In the genomic region with DNA sequence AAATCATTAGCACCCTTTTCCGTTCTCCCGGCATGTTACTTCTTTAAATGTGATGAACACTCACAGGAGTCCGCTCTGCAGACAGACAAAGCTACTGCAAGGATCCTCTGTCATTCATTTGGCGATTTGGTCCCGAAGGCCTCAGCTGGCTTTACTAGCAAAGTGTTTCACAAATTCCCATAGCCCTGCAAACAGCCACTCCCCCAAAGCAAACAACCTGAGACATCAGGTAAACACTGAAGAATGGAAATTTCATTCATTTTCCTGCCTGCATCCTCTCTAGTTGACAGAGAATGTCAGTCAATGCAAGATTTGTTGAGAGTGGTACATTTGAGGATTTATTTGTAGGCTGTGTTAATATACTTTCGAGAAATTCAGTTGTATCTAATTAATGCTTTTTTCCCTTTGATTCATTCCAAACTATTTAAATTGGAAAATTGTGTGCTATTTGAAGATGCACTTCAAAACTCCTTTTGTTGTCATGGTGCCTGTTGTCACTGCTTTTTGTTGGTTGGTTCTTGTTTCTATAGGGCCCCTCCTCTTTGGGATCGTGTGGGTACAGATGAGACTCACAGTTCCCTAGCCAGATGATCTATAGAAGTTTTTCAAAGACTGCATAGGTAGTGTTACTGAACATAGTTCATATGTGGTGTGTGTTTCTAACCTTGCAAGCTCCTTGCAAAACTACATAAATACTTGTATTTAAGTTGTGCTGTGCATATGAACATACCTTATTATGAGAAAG, we compare ENCODE assay signal across 8 cellular contexts.
A peak's percentile ranks its signal among the peaks of the same experiment; 100 is the strongest.
DNase-seq lines count a peak whose midpoint lies in the region; ATAC-seq and TF ChIP-seq lines count a peak whose summit lies in the region.
"Not testable (repeated sequence)": the region's sequence is repeated elsewhere in the genome, so short reads cannot be mapped to it uniquely, and the experiment has no call there.

No MANE protein-coding gene starts in this region.

- H3K4me1 ChIP-seq in Karpas-422 (ENCODE audit: low read length); right lobe of liver: not testable (repeated sequence)

- not testable (repeated sequence) for H3K9me2 ChIP-seq in Karpas-422 (replicated peaks; ENCODE audit: insufficient read depth, low read length)

- not testable (repeated sequence) for H3K27me3 ChIP-seq in Karpas-422 (ENCODE audit: low read length); right lobe of liver

- not testable (repeated sequence) for H3K4me1 Mint-ChIP-seq in T-helper 2 cell treated with Interferon-gamma antibody and Interleukin-4, amounts not matched to agents 5 μg/mL and 100 μg/mL, for 36 hours (ENCODE audit: low read depth); activated naive CD8-positive, alpha-beta T cell (ENCODE audit: low read depth); stimulated activated memory B cell treated with anti-CD40 and anti-IgM and Interleukin-4, amounts not matched to agents 10 μg/mL and 1 μg/mL and 100 μg/mL, for 72 hours
- H3K4me1 Mint-ChIP-seq in nephron progenitor cell = peaks cover 42% of the 10 kb centered on the region

- WGBS in right lobe of liver (ENCODE audit: insufficient coverage, low coverage, low lambda C conversion rate, missing lambda C conversion rate) = 51% methylated on average over 5 of the region's 7 CpGs

- H3K36me3 ChIP-seq in Karpas-422 (ENCODE audit: insufficient read depth, low read length); right lobe of liver: not testable (repeated sequence)

- not testable (repeated sequence) for H3K9ac ChIP-seq in Karpas-422 (ENCODE audit: low read length)

- not testable (repeated sequence) for H3K27me3 Mint-ChIP-seq in T-helper 2 cell treated with Interferon-gamma antibody and Interleukin-4, amounts not matched to agents 5 μg/mL and 100 μg/mL, for 36 hours (ENCODE audit: low read depth); activated naive CD8-positive, alpha-beta T cell; nephron progenitor cell (ENCODE audit: low read depth, poor library complexity); stimulated activated memory B cell treated with anti-CD40 and anti-IgM and Interleukin-4, amounts not matched to agents 10 μg/mL and 1 μg/mL and 100 μg/mL, for 72 hours

- H3K4me3 ChIP-seq in Karpas-422 (ENCODE audit: low read length); right lobe of liver: not testable (repeated sequence)

- not testable (repeated sequence) for TF ChIP-seq CTCF in right lobe of liver (IDR thresholded peaks at IDR 0.05); nephron progenitor cell (IDR thresholded peaks at IDR 0.05)

- H3K27ac Mint-ChIP-seq in T-helper 2 cell treated with Interferon-gamma antibody and Interleukin-4, amounts not matched to agents 5 μg/mL and 100 μg/mL, for 36 hours = peak overlapping the region; percentile 1
- peak overlapping the region; percentile 87 for H3K27ac Mint-ChIP-seq in activated naive CD8-positive, alpha-beta T cell
- H3K27ac Mint-ChIP-seq in nephron progenitor cell = peak overlapping the region; percentile 97
- peak overlapping the region; percentile 51 for H3K27ac Mint-ChIP-seq in stimulated activated memory B cell treated with anti-CD40 and anti-IgM and Interleukin-4, amounts not matched to agents 10 μg/mL and 1 μg/mL and 100 μg/mL, for 72 hours

- not testable (repeated sequence) for H3K4me2 ChIP-seq in Karpas-422 (ENCODE audit: low read depth, low read length, poor library complexity, severe bottlenecking)

- peak; percentile 51 for DNase-seq in CD1c-positive myeloid dendritic cell (ENCODE audit: extremely low spot score)
- DNase-seq in Karpas-422 = peak; percentile 32
- DNase-seq in T-helper 2 cell treated with Interferon-gamma antibody and Interleukin-4, amounts not matched to agents 5 μg/mL and 100 μg/mL, for 36 hours (ENCODE audit: low spot score); right lobe of liver; nephron progenitor cell: not testable (repeated sequence)
- DNase-seq in epidermal melanocyte (ENCODE audit: insufficient read length, low spot score) = peak; percentile 7

- ATAC-seq in right lobe of liver = peak; percentile 61 to 91 (median 76)
- ATAC-seq in stimulated activated memory B cell treated with anti-CD40 and anti-IgM and Interleukin-4, amounts not matched to agents 10 μg/mL and 1 μg/mL and 100 μg/mL, for 72 hours = not testable (repeated sequence)

- not testable (repeated sequence) for H3K79me2 ChIP-seq in Karpas-422 (ENCODE audit: low read length)

- not testable (repeated sequence) for H3K9me3 ChIP-seq in Karpas-422 (ENCODE audit: low read length); right lobe of liver

- not testable (repeated sequence) for H3K9me3 Mint-ChIP-seq in T-helper 2 cell treated with Interferon-gamma antibody and Interleukin-4, amounts not matched to agents 5 μg/mL and 100 μg/mL, for 36 hours; activated naive CD8-positive, alpha-beta T cell (ENCODE audit: low read depth); nephron progenitor cell; stimulated activated memory B cell treated with anti-CD40 and anti-IgM and Interleukin-4, amounts not matched to agents 10 μg/mL and 1 μg/mL and 100 μg/mL, for 72 hours

- intact Hi-C loops in right lobe of liver (cut with DNase I) = not testable (repeated sequence)

- not testable (repeated sequence) for H3K36me3 Mint-ChIP-seq in T-helper 2 cell treated with Interferon-gamma antibody and Interleukin-4, amounts not matched to agents 5 μg/mL and 100 μg/mL, for 36 hours (ENCODE audit: low read depth); activated naive CD8-positive, alpha-beta T cell; nephron progenitor cell (ENCODE audit: low read depth); stimulated activated memory B cell treated with anti-CD40 and anti-IgM and Interleukin-4, amounts not matched to agents 10 μg/mL and 1 μg/mL and 100 μg/mL, for 72 hours

- not testable (repeated sequence) for H4K20me1 ChIP-seq in Karpas-422 (ENCODE audit: insufficient read depth, low read depth, low read length)

- not testable (repeated sequence) for H3K27ac ChIP-seq in Karpas-422 (ENCODE audit: low read length); right lobe of liver

- not testable (repeated sequence) for TF ChIP-seq POLR2A in right lobe of liver (IDR thresholded peaks at IDR 0.05)

- H3K4me3 Mint-ChIP-seq in T-helper 2 cell treated with Interferon-gamma antibody and Interleukin-4, amounts not matched to agents 5 μg/mL and 100 μg/mL, for 36 hours; nephron progenitor cell; stimulated activated memory B cell treated with anti-CD40 and anti-IgM and Interleukin-4, amounts not matched to agents 10 μg/mL and 1 μg/mL and 100 μg/mL, for 72 hours: not testable (repeated sequence)
- H3K4me3 Mint-ChIP-seq in activated naive CD8-positive, alpha-beta T cell = peak overlapping the region; percentile 27

- H2AFZ ChIP-seq in Karpas-422 (ENCODE audit: low read length) = not testable (repeated sequence)

Comparison
In these comparisons a context has a peak if more than half of its experiments do, and no peak if none do; other contexts are left out.
1. H3K27ac Mint-ChIP-seq: peak in every context shown above with its lines; median percentile 97 in nephron progenitor cell; 87 in activated naive CD8-positive, alpha-beta T cell; 51 in stimulated activated memory B cell treated with anti-CD40 and anti-IgM and Interleukin-4, amounts not matched to agents 10 μg/mL and 1 μg/mL and 100 μg/mL, for 72 hours; 1 in T-helper 2 cell treated with Interferon-gamma antibody and Interleukin-4, amounts not matched to agents 5 μg/mL and 100 μg/mL, for 36 hours.